In the genomic region with DNA sequence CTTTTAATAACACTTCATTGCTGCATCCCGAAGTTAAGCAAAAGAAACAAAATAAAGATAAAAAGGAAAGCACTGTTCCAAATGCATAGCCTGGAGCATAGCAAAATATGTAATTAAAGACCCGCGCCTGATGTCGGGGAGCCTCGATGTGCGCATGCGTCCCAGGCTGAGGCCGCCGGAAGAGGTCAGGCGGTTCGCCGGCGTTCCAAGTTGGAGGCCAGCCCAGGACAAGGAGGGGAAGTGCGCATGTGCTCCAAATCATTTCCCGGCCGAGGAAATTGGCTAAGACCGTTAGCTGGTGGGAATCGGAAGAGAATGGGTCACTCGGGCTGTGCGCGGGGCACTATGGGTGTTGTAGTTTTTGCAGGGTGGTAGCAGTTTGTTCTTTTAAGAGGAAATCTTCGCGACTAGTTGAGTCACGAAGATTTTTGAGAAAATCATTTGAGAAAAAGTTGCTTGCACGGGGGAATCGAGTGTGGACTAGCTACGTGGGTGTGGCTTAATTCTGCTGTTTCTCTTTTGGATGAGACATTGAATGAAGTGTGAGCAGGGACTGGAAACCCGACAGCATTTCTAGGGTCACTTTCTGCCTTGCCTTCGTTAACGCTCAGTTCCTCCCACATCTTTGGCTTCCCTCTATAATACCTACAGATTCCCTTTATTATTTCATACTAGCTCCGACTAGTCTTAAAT, we compare ENCODE assay signal across 8 cellular contexts. TPM values are rescaled to one million over a fixed set of nuclear protein-coding genes. Genes with fewer than 3 reads are reported as not detected.
A peak's percentile ranks its signal among the peaks of the same experiment; 100 is the strongest.
DNase-seq lines count a peak whose midpoint lies in the region; ATAC-seq and TF ChIP-seq lines count a peak whose summit lies in the region.

No MANE protein-coding gene starts in this region.

- H3K27ac ChIP-seq in osteoblast (ENCODE audit: low read depth, low read length) (peak overlapping the region; percentile 71), suprapubic skin (peak overlapping the region; percentile 16)

- peaks cover 13% of the 10 kb centered on the region for H3K4me1 ChIP-seq in osteoblast (ENCODE audit: insufficient read depth, low read length)
- peaks cover 20% of the 10 kb centered on the region for H3K4me1 ChIP-seq in suprapubic skin

- no peaks in the 10 kb centered on the region for H3K79me2 ChIP-seq in osteoblast (ENCODE audit: insufficient read depth, low read length)

- H4K20me1 ChIP-seq in osteoblast (ENCODE audit: insufficient read depth, low read length): no peaks in the 10 kb centered on the region

- intact Hi-C loops in head of caudate nucleus (cut with DNase I): no loop called here

- peaks cover 3% of the 10 kb centered on the region for H3K27me3 ChIP-seq in osteoblast (ENCODE audit: insufficient read depth, low read length)
- H3K27me3 ChIP-seq in suprapubic skin: no peaks in the 10 kb centered on the region

- ATAC-seq in GM19043 (IDR thresholded peaks at IDR 0.05; ENCODE audit: low read depth, unreplicated experiment): peak; percentile 48

- H3K36me3 ChIP-seq in osteoblast (ENCODE audit: insufficient read depth, low read length) (no peaks in the 10 kb centered on the region), suprapubic skin (no peaks in the 10 kb centered on the region)

- peak overlapping the region; percentile 96 for H3K4me2 ChIP-seq in osteoblast (ENCODE audit: insufficient read depth, low read length)

- H3K4me3 ChIP-seq in osteoblast (ENCODE audit: insufficient read depth, low read length): peak overlapping the region; percentile 76
- peak overlapping the region; percentile 38 for H3K4me3 ChIP-seq in suprapubic skin

- peak overlapping the region; percentile 100 for H2AFZ ChIP-seq in osteoblast (ENCODE audit: low read length)

- DNase-seq in A172 (ENCODE audit: low spot score): peak; percentile 95
- peak; percentile 95 for DNase-seq in LHCN-M2 (ENCODE audit: low read depth)
- peak; percentile 64 to 89 for DNase-seq in SW 1271 (lab: John Stamatoyannopoulos, UW)
- peak; percentile 37 for DNase-seq in activated naive CD8-positive, alpha-beta T cell treated with anti-CD3 and anti-CD28 coated beads, Interleukin-2, amount 50 U/mL, for 16 hours (ENCODE audit: low read depth, low spot score)
- DNase-seq in head of caudate nucleus: peak; percentile 79 to 97 (median 92)
- peak; percentile 95 for DNase-seq in osteoblast (ENCODE audit: insufficient read length, low spot score, missing footprints)
- DNase-seq in suprapubic skin (ENCODE audit: low spot score in 2 of 2): peak; percentile 95 to 96

- WGBS in suprapubic skin: 6% methylated on average over 31 of the region's 31 CpGs

- H3K9me3 ChIP-seq in osteoblast (ENCODE audit: low read depth, low read length) (no peaks in the 10 kb centered on the region), suprapubic skin (no peaks in the 10 kb centered on the region)

- no peak for TF ChIP-seq POLR2A in suprapubic skin (IDR thresholded peaks at IDR 0.05)

- TF ChIP-seq EP300 in suprapubic skin (IDR thresholded peaks at IDR 0.05): peak; percentile 47

- TF ChIP-seq CTCF in osteoblast (IDR thresholded peaks at IDR 0.05; ENCODE audit: extremely low read depth, low read depth, low read length): no peak
- TF ChIP-seq CTCF in suprapubic skin (IDR thresholded peaks at IDR 0.05): no peak

RNA-seq across cellular contexts. Expression of gene CD1D, which starts 31.0 kb away (rescaled TPM):
- 1.6 and 4.4 TPM in 2 replicates for total RNA-seq in A172 (2014; rRNA removed; shearing (Covaris generic))
- 0.11 TPM in 1 of 2 replicates, not detected in the other for total RNA-seq in LHCN-M2 (2014; rRNA removed)
- not detected for polyA plus RNA-seq in LHCN-M2 (2012)
- total RNA-seq in osteoblast: under 0.01 TPM in 1 of 2 replicates, not detected in the other
- under 1 TPM in 2 of 4 donors, not detected in 2; 0.38 to 0.97 TPM for total RNA-seq in suprapubic skin

Comparison
In these comparisons a context has a peak if more than half of its experiments do, and no peak if none do; other contexts are left out.
1. Peak in every context shown above with its lines: DNase-seq, ATAC-seq, H3K4me3 ChIP-seq and H3K27ac ChIP-seq.
2. DNase-seq: peak in every context shown above with its lines; median percentile 96 in suprapubic skin; 95 in A172; 95 in LHCN-M2; 95 in osteoblast; 92 in head of caudate nucleus; 76 in SW 1271; 37 in activated naive CD8-positive, alpha-beta T cell treated with anti-CD3 and anti-CD28 coated beads, Interleukin-2, amount 50 U/mL, for 16 hours.